1 cellular context compared by ENCODE assay signal in the genomic region with DNA sequence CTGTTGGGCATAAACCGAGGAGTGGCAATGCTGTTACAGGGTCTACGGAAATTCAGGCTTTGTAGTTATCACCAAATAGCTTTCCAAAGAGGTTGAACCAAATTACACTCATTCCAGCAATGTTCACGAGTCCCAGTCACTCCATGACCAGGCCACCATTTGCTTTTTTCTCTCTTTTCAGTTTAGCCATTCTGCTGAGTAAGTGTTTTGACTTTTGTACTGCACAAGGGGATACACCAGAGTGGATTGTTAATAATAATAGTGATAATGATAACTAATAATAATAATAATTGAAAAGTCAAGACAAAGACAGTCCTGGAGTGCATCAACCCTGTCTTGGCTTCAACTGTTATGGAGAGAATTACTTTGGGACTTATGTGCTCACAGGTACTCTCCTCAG.
TF ChIP-seq lines count a peak whose summit lies in the region.

No MANE protein-coding gene starts in this region.

TF ChIP-seq in K562, 482 proteins besides CTCF, POLR2A, EP300 and RAD21 (continued from another document):
- TF ChIP-seq, protein P1, sequence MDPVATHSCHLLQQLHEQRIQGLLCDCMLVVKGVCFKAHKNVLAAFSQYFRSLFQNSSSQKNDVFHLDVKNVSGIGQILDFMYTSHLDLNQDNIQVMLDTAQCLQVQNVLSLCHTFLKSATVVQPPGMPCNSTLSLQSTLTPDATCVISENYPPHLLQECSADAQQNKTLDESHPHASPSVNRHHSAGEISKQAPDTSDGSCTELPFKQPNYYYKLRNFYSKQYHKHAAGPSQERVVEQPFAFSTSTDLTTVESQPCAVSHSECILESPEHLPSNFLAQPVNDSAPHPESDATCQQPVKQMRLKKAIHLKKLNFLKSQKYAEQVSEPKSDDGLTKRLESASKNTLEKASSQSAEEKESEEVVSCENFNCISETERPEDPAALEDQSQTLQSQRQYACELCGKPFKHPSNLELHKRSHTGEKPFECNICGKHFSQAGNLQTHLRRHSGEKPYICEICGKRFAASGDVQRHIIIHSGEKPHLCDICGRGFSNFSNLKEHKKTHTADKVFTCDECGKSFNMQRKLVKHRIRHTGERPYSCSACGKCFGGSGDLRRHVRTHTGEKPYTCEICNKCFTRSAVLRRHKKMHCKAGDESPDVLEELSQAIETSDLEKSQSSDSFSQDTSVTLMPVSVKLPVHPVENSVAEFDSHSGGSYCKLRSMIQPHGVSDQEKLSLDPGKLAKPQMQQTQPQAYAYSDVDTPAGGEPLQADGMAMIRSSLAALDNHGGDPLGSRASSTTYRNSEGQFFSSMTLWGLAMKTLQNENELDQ (CRISPR knock-in tag; IDR thresholded peaks at IDR 0.05; ENCODE audit: borderline replicate concordance): no peak
